2 cellular contexts compared by ENCODE assay signal in genomic region chr13:48116808-48117207, GRCh38.
A peak's percentile ranks its signal among the peaks of the same experiment; 100 is the strongest.
TF ChIP-seq lines count a peak whose summit lies in the region.

No MANE protein-coding gene starts in this region.

TF ChIP-seq in HepG2, 621 proteins besides CTCF, POLR2A, EP300 and RAD21 (continues in another document):
- no peak for TF ChIP-seq KLF15 (CRISPR knock-in tag; IDR thresholded peaks at IDR 0.05; ENCODE audit: borderline replicate concordance)
- TF ChIP-seq POGZ (CRISPR knock-in tag; IDR thresholded peaks at IDR 0.05): 0 out of 2 replicates have a peak, but pooled peaks have one; percentile 22
- TF ChIP-seq, protein P1, sequence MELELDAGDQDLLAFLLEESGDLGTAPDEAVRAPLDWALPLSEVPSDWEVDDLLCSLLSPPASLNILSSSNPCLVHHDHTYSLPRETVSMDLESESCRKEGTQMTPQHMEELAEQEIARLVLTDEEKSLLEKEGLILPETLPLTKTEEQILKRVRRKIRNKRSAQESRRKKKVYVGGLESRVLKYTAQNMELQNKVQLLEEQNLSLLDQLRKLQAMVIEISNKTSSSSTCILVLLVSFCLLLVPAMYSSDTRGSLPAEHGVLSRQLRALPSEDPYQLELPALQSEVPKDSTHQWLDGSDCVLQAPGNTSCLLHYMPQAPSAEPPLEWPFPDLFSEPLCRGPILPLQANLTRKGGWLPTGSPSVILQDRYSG (CRISPR knock-in tag; IDR thresholded peaks at IDR 0.05): no peak
- TF ChIP-seq PLRG1 (conservative IDR thresholded peaks at IDR 0.05): no peak
- TF ChIP-seq ZNF878 (CRISPR knock-in tag; IDR thresholded peaks at IDR 0.05): no peak
- no peak for TF ChIP-seq FOXP1 (IDR thresholded peaks at IDR 0.05)
- TF ChIP-seq FOXP1 (CRISPR knock-in tag; IDR thresholded peaks at IDR 0.05): no peak
- TF ChIP-seq, protein P2, sequence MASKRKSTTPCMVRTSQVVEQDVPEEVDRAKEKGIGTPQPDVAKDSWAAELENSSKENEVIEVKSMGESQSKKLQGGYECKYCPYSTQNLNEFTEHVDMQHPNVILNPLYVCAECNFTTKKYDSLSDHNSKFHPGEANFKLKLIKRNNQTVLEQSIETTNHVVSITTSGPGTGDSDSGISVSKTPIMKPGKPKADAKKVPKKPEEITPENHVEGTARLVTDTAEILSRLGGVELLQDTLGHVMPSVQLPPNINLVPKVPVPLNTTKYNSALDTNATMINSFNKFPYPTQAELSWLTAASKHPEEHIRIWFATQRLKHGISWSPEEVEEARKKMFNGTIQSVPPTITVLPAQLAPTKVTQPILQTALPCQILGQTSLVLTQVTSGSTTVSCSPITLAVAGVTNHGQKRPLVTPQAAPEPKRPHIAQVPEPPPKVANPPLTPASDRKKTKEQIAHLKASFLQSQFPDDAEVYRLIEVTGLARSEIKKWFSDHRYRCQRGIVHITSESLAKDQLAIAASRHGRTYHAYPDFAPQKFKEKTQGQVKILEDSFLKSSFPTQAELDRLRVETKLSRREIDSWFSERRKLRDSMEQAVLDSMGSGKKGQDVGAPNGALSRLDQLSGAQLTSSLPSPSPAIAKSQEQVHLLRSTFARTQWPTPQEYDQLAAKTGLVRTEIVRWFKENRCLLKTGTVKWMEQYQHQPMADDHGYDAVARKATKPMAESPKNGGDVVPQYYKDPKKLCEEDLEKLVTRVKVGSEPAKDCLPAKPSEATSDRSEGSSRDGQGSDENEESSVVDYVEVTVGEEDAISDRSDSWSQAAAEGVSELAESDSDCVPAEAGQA (IDR thresholded peaks at IDR 0.05; ENCODE audit: low read depth): no peak
- TF ChIP-seq, protein P2 (CRISPR knock-in tag; IDR thresholded peaks at IDR 0.05; ENCODE audit: borderline replicate concordance): no peak
- no peak for TF ChIP-seq MED8 (CRISPR knock-in tag; IDR thresholded peaks at IDR 0.05; ENCODE audit: insufficient replicate concordance)
- peak; percentile 25; the same call in 1 of the 2 replicates for TF ChIP-seq SOX5 (CRISPR knock-in tag; IDR thresholded peaks at IDR 0.05; ENCODE audit: borderline replicate concordance)
- TF ChIP-seq MAFG (CRISPR knock-in tag; IDR thresholded peaks at IDR 0.05): no peak
- TF ChIP-seq EED (CRISPR knock-in tag; IDR thresholded peaks at IDR 0.05): no peak
- TF ChIP-seq ZNF101 (CRISPR knock-in tag; IDR thresholded peaks at IDR 0.05; ENCODE audit: borderline replicate concordance, low read depth): no peak
- no peak for TF ChIP-seq HMG20B (CRISPR knock-in tag; conservative IDR thresholded peaks at IDR 0.05)
- peak; percentile 23; the same call in 1 of the 2 replicates for TF ChIP-seq RXRB (CRISPR knock-in tag; IDR thresholded peaks at IDR 0.05; ENCODE audit: borderline replicate concordance)
- TF ChIP-seq, protein P3, sequence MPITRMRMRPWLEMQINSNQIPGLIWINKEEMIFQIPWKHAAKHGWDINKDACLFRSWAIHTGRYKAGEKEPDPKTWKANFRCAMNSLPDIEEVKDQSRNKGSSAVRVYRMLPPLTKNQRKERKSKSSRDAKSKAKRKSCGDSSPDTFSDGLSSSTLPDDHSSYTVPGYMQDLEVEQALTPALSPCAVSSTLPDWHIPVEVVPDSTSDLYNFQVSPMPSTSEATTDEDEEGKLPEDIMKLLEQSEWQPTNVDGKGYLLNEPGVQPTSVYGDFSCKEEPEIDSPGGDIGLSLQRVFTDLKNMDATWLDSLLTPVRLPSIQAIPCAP (CRISPR knock-in tag; IDR thresholded peaks at IDR 0.05; ENCODE audit: low read depth): no peak
- TF ChIP-seq NKX3-1 (CRISPR knock-in tag; IDR thresholded peaks at IDR 0.05): no peak
- no peak for TF ChIP-seq KMT2B (CRISPR knock-in tag; IDR thresholded peaks at IDR 0.05)
- no peak for TF ChIP-seq NCOA5 (CRISPR knock-in tag; IDR thresholded peaks at IDR 0.05)
- no peak for TF ChIP-seq ZIK1 (CRISPR knock-in tag; IDR thresholded peaks at IDR 0.05; ENCODE audit: borderline replicate concordance, low read depth)
- TF ChIP-seq ZNF317 (CRISPR knock-in tag; IDR thresholded peaks at IDR 0.05): no peak
- TF ChIP-seq TAF1 (CRISPR knock-in tag; IDR thresholded peaks at IDR 0.05): no peak
- TF ChIP-seq ZNF33B (CRISPR knock-in tag; IDR thresholded peaks at IDR 0.05): no peak

TF ChIP-seq in SK-N-SH, 30 proteins besides CTCF, POLR2A, EP300 and RAD21:
- TF ChIP-seq RXRA (IDR thresholded peaks at IDR 0.05; ENCODE audit: borderline replicate concordance, low read depth) (no peak), FOXM1 (IDR thresholded peaks at IDR 0.05; ENCODE audit: low read depth) (no peak), EZH2phosphoT487 (IDR thresholded peaks at IDR 0.05; ENCODE audit: borderline replicate concordance, low read depth) (no peak), SIN3A (IDR thresholded peaks at IDR 0.05; ENCODE audit: borderline replicate concordance, low read depth, low read length) (no peak), GABPA (IDR thresholded peaks at IDR 0.05; ENCODE audit: low read depth) (no peak), USF2 (IDR thresholded peaks at IDR 0.05; ENCODE audit: borderline replicate concordance, low read depth, low read length) (no peak), GATA2 (CRISPR knock-in tag; IDR thresholded peaks at IDR 0.05) (no peak), POLR2AphosphoS5 (IDR thresholded peaks at IDR 0.05; ENCODE audit: low read depth, low read length) (no peak), RCOR1 (IDR thresholded peaks at IDR 0.05; ENCODE audit: low read length) (no peak), RFX5 (IDR thresholded peaks at IDR 0.05; ENCODE audit: low read length) (no peak)
- TF ChIP-seq, protein P4, sequence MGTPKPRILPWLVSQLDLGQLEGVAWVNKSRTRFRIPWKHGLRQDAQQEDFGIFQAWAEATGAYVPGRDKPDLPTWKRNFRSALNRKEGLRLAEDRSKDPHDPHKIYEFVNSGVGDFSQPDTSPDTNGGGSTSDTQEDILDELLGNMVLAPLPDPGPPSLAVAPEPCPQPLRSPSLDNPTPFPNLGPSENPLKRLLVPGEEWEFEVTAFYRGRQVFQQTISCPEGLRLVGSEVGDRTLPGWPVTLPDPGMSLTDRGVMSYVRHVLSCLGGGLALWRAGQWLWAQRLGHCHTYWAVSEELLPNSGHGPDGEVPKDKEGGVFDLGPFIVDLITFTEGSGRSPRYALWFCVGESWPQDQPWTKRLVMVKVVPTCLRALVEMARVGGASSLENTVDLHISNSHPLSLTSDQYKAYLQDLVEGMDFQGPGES (IDR thresholded peaks at IDR 0.05; ENCODE audit: low read depth, low read length): no peak
- TF ChIP-seq, protein P5, sequence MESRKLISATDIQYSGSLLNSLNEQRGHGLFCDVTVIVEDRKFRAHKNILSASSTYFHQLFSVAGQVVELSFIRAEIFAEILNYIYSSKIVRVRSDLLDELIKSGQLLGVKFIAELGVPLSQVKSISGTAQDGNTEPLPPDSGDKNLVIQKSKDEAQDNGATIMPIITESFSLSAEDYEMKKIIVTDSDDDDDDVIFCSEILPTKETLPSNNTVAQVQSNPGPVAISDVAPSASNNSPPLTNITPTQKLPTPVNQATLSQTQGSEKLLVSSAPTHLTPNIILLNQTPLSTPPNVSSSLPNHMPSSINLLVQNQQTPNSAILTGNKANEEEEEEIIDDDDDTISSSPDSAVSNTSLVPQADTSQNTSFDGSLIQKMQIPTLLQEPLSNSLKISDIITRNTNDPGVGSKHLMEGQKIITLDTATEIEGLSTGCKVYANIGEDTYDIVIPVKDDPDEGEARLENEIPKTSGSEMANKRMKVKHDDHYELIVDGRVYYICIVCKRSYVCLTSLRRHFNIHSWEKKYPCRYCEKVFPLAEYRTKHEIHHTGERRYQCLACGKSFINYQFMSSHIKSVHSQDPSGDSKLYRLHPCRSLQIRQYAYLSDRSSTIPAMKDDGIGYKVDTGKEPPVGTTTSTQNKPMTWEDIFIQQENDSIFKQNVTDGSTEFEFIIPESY (IDR thresholded peaks at IDR 0.05; ENCODE audit: borderline replicate concordance, low read depth): no peak
- TF ChIP-seq, protein P6, sequence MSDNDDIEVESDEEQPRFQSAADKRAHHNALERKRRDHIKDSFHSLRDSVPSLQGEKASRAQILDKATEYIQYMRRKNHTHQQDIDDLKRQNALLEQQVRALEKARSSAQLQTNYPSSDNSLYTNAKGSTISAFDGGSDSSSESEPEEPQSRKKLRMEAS (IDR thresholded peaks at IDR 0.05; ENCODE audit: low read depth): no peak
TF ChIP-seq in SK-N-SH: peak in this region for 0.
